13 cellular contexts compared by ENCODE assay signal in the genomic region with DNA sequence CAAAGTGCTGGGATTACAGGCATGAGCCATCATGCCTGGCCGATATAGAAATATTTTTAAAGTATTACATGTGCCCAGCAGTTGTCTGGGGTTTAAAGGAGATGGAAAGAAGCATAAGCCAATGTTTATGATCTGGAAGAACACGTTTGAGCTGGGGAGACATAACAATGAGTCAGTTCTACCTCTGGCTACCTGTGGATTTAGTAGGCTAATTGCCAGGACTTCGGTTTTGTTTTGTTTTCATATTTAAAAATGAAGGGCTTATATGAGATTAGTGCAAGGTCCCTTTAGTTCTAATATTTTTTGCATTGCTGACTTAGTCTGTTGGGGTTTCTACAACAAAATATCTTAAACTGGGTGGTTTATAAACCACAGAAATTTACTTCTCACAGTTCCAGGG. TPM values are rescaled to one million over a fixed set of nuclear protein-coding genes. Genes with fewer than 3 reads are reported as not detected.
A peak's percentile ranks its signal among the peaks of the same experiment; 100 is the strongest.
DNase-seq lines count a peak whose midpoint lies in the region; ATAC-seq and TF ChIP-seq lines count a peak whose summit lies in the region.
"Had no signal": no experiment of that assay in that cellular context is flagged by ENCODE, and none has a peak within 500 bp of the region (broad histone marks: within the 10 kb centered on the region; RNA-seq: fewer than 3 reads in every experiment).

No MANE protein-coding gene starts in this region.

- no peak overlapping the region for H3K4me3 Mint-ChIP-seq in activated T-helper 17 cell treated with anti-CD3 and anti-CD28 coated beads, Interleukin-2, amount 50 U/mL, for 72 hours

- in situ Hi-C loops in GM13977 (cut with MboI; ENCODE audit: low pct_unique_long_range_greater_than_20kb, low sequenced_read_pairs, unreplicated experiment) = no loop called here

- H3K4me1 ChIP-seq in left ventricle myocardium inferior (peaks cover 35% of the 10 kb centered on the region), lower lobe of right lung (peaks cover 37% of the 10 kb centered on the region)

- no peak for ATAC-seq in left cardiac atrium
- no peak for ATAC-seq in lower lobe of right lung
- no peak for ATAC-seq in activated T-helper 17 cell treated with anti-CD3 and anti-CD28 coated beads, Interleukin-2, amount 50 U/mL, for 72 hours (replicated peaks)
- ATAC-seq in GM21447 (IDR thresholded peaks at IDR 0.05; ENCODE audit: unreplicated experiment) = no peak

- no peaks in the 10 kb centered on the region for H3K9me3 ChIP-seq in left ventricle myocardium inferior (replicated peaks)
- no peaks in the 10 kb centered on the region for H3K9me3 ChIP-seq in lower lobe of right lung
- H3K9me3 ChIP-seq: thyroid gland had no signal

- H3K27ac ChIP-seq in left ventricle myocardium inferior (replicated peaks) (peak overlapping the region; percentile 41), lower lobe of right lung (peak overlapping the region; percentile 14)
- H3K27ac ChIP-seq: cardiac muscle cell, thyroid gland had no signal

- peaks cover 11% of the 10 kb centered on the region for H3K4me1 Mint-ChIP-seq in activated T-helper 17 cell treated with anti-CD3 and anti-CD28 coated beads, Interleukin-2, amount 50 U/mL, for 72 hours

- no peaks in the 10 kb centered on the region for H3K36me3 ChIP-seq in left ventricle myocardium inferior
- no peaks in the 10 kb centered on the region for H3K36me3 ChIP-seq in lower lobe of right lung
- H3K36me3 ChIP-seq: cardiac muscle cell, thyroid gland had no signal

- H3K36me3 Mint-ChIP-seq in activated T-helper 17 cell treated with anti-CD3 and anti-CD28 coated beads, Interleukin-2, amount 50 U/mL, for 72 hours (ENCODE audit: low read depth) = no peaks in the 10 kb centered on the region

- H3K4me3 ChIP-seq in left ventricle myocardium inferior = no peak overlapping the region
- H3K4me3 ChIP-seq in lower lobe of right lung = no peak overlapping the region
- H3K4me3 ChIP-seq: cardiac muscle cell, thyroid gland had no signal

- TF ChIP-seq CTCF in left ventricle myocardium inferior (IDR thresholded peaks at IDR 0.05; ENCODE audit: borderline replicate concordance) (no peak), lower lobe of right lung (IDR thresholded peaks at IDR 0.05) (no peak), GM13977 (IDR thresholded peaks at IDR 0.05; ENCODE audit: extremely low read depth, insufficient read depth, missing control alignments) (no peak)

- H3K9me3 Mint-ChIP-seq in activated T-helper 17 cell treated with anti-CD3 and anti-CD28 coated beads, Interleukin-2, amount 50 U/mL, for 72 hours = no peaks in the 10 kb centered on the region

- H3K27me3 ChIP-seq in left ventricle myocardium inferior (ENCODE audit: low read depth) (no peaks in the 10 kb centered on the region), lower lobe of right lung (ENCODE audit: low read depth) (no peaks in the 10 kb centered on the region)
- H3K27me3 ChIP-seq: cardiac muscle cell, thyroid gland had no signal

- intact Hi-C loops in left ventricle myocardium inferior (cut with micrococcal nuclease) = no loop called here
- intact Hi-C loops in left cardiac atrium (cut with DNase I) = no loop called here
- intact Hi-C loops in lower lobe of right lung (cut with DNase I) = no loop called here

- H3K27me3 Mint-ChIP-seq in activated T-helper 17 cell treated with anti-CD3 and anti-CD28 coated beads, Interleukin-2, amount 50 U/mL, for 72 hours = no peaks in the 10 kb centered on the region

- DNase-seq in left ventricle myocardium inferior (no peak), left cardiac atrium (no peak), astrocyte of the hippocampus (ENCODE audit: low read depth, low spot score) (peak; percentile 20), lower lobe of right lung (no peak), DMS53 treated with DMSO at 0.1 percent for 48 hours (lab: John Stamatoyannopoulos, UW; ENCODE audit: unreplicated experiment) (no peak), GM13977 (ENCODE audit: low spot score) (no peak)
- DNase-seq: DMS153, head of caudate nucleus, NCI-H345, thyroid gland had no signal

- no peak overlapping the region for H3K27ac Mint-ChIP-seq in activated T-helper 17 cell treated with anti-CD3 and anti-CD28 coated beads, Interleukin-2, amount 50 U/mL, for 72 hours

RNA-seq across cellular contexts. Expression of gene TNFSF10, which starts 22.9 kb away (rescaled TPM):
- total RNA-seq in left ventricle myocardium inferior (12.6 TPM), left cardiac atrium (10 to 100 TPM; 12.7 to 18.6 TPM), lower lobe of right lung (168 TPM)
- 10 to 100 TPM; 33.6 to 36.1 TPM for total RNA-seq in activated T-helper 17 cell treated with anti-CD3 and anti-CD28 coated beads, Interleukin-2, amount 50 U/mL, for 72 hours
- total RNA-seq: cardiac muscle cell had no signal
